ENCODE assay signal across 8 cellular contexts in genomic region chr13:21297452-21297851, GRCh38.
A peak's percentile ranks its signal among the peaks of the same experiment; 100 is the strongest.
DNase-seq lines count a peak whose midpoint lies in the region; ATAC-seq, FAIRE-seq and TF ChIP-seq lines count a peak whose summit lies in the region.

No MANE protein-coding gene starts in this region.

- H3K9me2 ChIP-seq in Karpas-422 (replicated peaks; ENCODE audit: insufficient read depth, low read length) = no peaks in the 10 kb centered on the region

- FAIRE-seq in frontal cortex (lab: Jason Lieb, UNC) = no peak

- H3K36me3 ChIP-seq in Karpas-422 (ENCODE audit: insufficient read depth, low read length) (no peaks in the 10 kb centered on the region), mucosa of rectum (ENCODE audit: control insufficient read depth in 2 of 2, insufficient read depth in 2 of 2, low read length in 2 of 2) (no peaks in the 10 kb centered on the region)

- no peaks in the 10 kb centered on the region for H3K9me3 ChIP-seq in Karpas-422 (ENCODE audit: low read length)
- no peaks in the 10 kb centered on the region for H3K9me3 ChIP-seq in mucosa of rectum (ENCODE audit: control insufficient read depth in 2 of 2, low read length in 2 of 2)

- H3K9ac ChIP-seq in Karpas-422 (ENCODE audit: low read length) = peak overlapping the region; percentile 56
- H3K9ac ChIP-seq in mucosa of rectum (ENCODE audit: low read depth in 1 of 2, low read length in 2 of 2) = peak overlapping the region in 1 of 2 donors; percentile 38

- H3K27me3 ChIP-seq in Karpas-422 (ENCODE audit: low read length) = no peaks in the 10 kb centered on the region
- H3K27me3 ChIP-seq in mucosa of rectum (ENCODE audit: control insufficient read depth in 2 of 2, insufficient read depth in 2 of 2, low read length in 2 of 2) = no peaks in the 10 kb centered on the region

- peak overlapping the region; percentile 56 for H3K27ac ChIP-seq in Karpas-422 (ENCODE audit: low read length)
- peak overlapping the region; percentile 38 to 76 for H3K27ac ChIP-seq in mucosa of rectum (ENCODE audit: low read depth in 2 of 2, low read length in 2 of 2)

- peak overlapping the region; percentile 82 for H3K4me2 ChIP-seq in Karpas-422 (ENCODE audit: low read depth, low read length, poor library complexity, severe bottlenecking)

- peak overlapping the region; percentile 98 for H2AFZ ChIP-seq in Karpas-422 (ENCODE audit: low read length)

- in situ Hi-C loops in astrocyte of the spinal cord (cut with HindIII; ENCODE audit: low sequenced_read_pairs) = no loop called here

- H3K79me2 ChIP-seq in Karpas-422 (ENCODE audit: low read length) = peaks cover 39% of the 10 kb centered on the region

- H3K4me1 ChIP-seq in Karpas-422 (ENCODE audit: low read length) (peaks cover 33% of the 10 kb centered on the region), mucosa of rectum (ENCODE audit: control insufficient read depth in 2 of 2, insufficient read depth in 2 of 2, low read length in 2 of 2) (peaks cover 8 to 12% of the 10 kb centered on the region in 2 donors)

- no peaks in the 10 kb centered on the region for H4K20me1 ChIP-seq in Karpas-422 (ENCODE audit: insufficient read depth, low read depth, low read length)

- DNase-seq in Karpas-422 (peak; percentile 60), astrocyte of the spinal cord (ENCODE audit: low read depth, low spot score) (no peak), frontal cortex (ENCODE audit: low spot score in 2 of 2) (no peak), GF-D8 (lab: John Stamatoyannopoulos, UW) (no peak)

- H3K4me3 ChIP-seq in GM08714 (ENCODE audit: low read length) = peak overlapping the region; percentile 94; the same call in 1 of the 2 replicates
- peak overlapping the region; percentile 70 for H3K4me3 ChIP-seq in Karpas-422 (ENCODE audit: low read length)
- H3K4me3 ChIP-seq in astrocyte of the spinal cord (ENCODE audit: low read depth, low read length) = peak overlapping the region; percentile 89
- peak overlapping the region; percentile 18 to 90 for H3K4me3 ChIP-seq in mucosa of rectum (ENCODE audit: low read length in 2 of 2)

- ATAC-seq in HG03108 (IDR thresholded peaks at IDR 0.05; ENCODE audit: unreplicated experiment) (no peak), HG03354 (IDR thresholded peaks at IDR 0.05; ENCODE audit: poor library complexity, severe bottlenecking, unreplicated experiment) (no peak)

- no peak for TF ChIP-seq CTCF in astrocyte of the spinal cord (IDR thresholded peaks at IDR 0.05; ENCODE audit: low read depth, low read length)
